Comparison of ENCODE assay signal across 8 cellular contexts in the genomic region with DNA sequence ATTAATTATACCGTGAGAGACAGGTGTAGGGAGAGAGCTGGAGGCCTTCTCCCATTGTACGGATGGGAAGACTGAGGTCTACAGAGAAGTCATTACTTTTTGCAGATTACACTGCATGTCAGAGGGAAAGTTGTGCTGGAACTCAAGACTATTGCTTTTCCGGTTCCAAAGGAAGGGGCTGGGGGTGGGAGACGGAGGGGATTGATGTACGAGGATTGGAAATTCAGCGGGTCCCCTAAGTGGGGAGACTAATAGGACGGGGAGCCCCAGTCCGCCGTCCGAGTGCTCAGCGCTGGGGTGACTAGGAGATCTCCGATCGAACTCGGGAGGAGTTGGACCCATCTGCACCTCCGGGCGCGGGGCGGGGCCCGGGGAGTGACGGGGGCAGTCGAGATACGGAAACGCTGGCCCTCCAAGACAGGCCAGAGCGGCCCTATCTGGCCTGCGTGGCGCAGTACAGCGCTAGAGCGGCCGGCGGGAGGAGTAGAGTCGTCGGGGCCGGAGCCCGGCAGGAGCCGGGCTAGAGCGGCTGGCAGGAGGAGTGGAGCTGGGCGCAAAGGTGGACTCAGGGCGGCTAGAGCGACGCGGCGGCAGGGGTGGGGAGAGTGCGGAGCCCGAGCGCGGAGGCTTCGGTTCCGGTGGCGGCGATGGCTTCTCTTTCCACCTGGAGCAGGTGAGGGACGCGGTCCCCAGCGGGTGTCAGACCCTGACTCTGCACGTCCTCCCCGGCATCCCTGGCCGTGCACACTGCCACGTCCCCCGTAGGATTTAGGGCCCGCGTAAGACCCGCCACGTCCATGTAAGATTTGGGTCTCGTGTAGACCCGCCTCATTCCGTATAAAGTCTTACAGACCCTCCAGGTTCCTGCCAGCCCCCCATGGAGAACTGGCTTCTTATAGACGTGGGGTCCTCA. TPM values are rescaled to one million over a fixed set of nuclear protein-coding genes. Genes with fewer than 3 reads are reported as not detected.
A peak's percentile ranks its signal among the peaks of the same experiment; 100 is the strongest.
DNase-seq lines count a peak whose midpoint lies in the region; ATAC-seq and TF ChIP-seq lines count a peak whose summit lies in the region.

No MANE protein-coding gene starts in this region.

- DNase-seq in NCI-H1694 (lab: John Stamatoyannopoulos, UW) (peak; percentile 85), T-helper 2 cell (peak; percentile 52 to 97 (median 80)), ascending aorta (ENCODE audit: low spot score in 2 of 2) (peak; percentile 84 to 97), right cardiac atrium (peak; percentile 96 to 98 (median 98)), putamen (ENCODE audit: low spot score) (peak; percentile 95), vagina (ENCODE audit: extremely low spot score in 2 of 2) (peak in 1 of 2 donors; percentile 90)

- H3K36me3 ChIP-seq in ascending aorta = peaks cover 0 to 7% of the 10 kb centered on the region in 2 donors
- peaks cover 0 to 2% of the 10 kb centered on the region in 2 donors for H3K36me3 ChIP-seq in vagina

- H3K4me3 ChIP-seq in ascending aorta (peak overlapping the region; percentile 91 to 100), right cardiac atrium (ENCODE audit: low read length) (peak overlapping the region; percentile 85), vagina (peak overlapping the region; percentile 61 to 82)

- peak in 1 of 2 donors; percentile 44 for TF ChIP-seq POLR2A in vagina (IDR thresholded peaks at IDR 0.05)

- TF ChIP-seq CTCF in ascending aorta (IDR thresholded peaks at IDR 0.05) (no peak), vagina (IDR thresholded peaks at IDR 0.05) (no peak)

- under 1% methylated on average over 66 of the region's 66 CpGs for WGBS in right cardiac atrium

- no peaks in the 10 kb centered on the region for H3K9me3 ChIP-seq in ascending aorta
- H3K9me3 ChIP-seq in right cardiac atrium (ENCODE audit: control insufficient read depth, low read length) = no peaks in the 10 kb centered on the region
- H3K9me3 ChIP-seq in vagina = no peaks in the 10 kb centered on the region

- peak overlapping the region in 1 of 2 donors; percentile 90 for H3K27ac ChIP-seq in ascending aorta
- H3K27ac ChIP-seq in right cardiac atrium (ENCODE audit: low read length) = peak overlapping the region; percentile 46
- H3K27ac ChIP-seq in vagina = peak overlapping the region; percentile 78

- intact Hi-C loops in ascending aorta (cut with DNase I) = loop anchor here (1.0 to 5.0 kb wide), 5 partner anchors 24 to 447 kb away; partner anchors contain the start of genes DEDD2, DMAC2, RABAC1 and RPS19
- intact Hi-C loops in right cardiac atrium (cut with DNase I) = loop anchor here in 1 of 4 donors (10.0 kb wide), 1 partner anchor 51 kb away; no protein-coding TSS in a partner anchor
- intact Hi-C loops in vagina (cut with DNase I) = loop anchor here (5.0 kb wide), 1 partner anchor 73 kb away; the partner anchor contains the start of gene RABAC1

- H3K4me1 ChIP-seq in ascending aorta (peaks cover 12% of the 10 kb centered on the region in 2 donors), right cardiac atrium (ENCODE audit: control insufficient read depth, insufficient read depth, low read length) (no peaks in the 10 kb centered on the region), vagina (peaks cover 46% of the 10 kb centered on the region)

- H3K27me3 ChIP-seq in ascending aorta (no peaks in the 10 kb centered on the region), right cardiac atrium (ENCODE audit: control insufficient read depth, insufficient read depth) (no peaks in the 10 kb centered on the region), vagina (no peaks in the 10 kb centered on the region)

- ATAC-seq in GM18498 (IDR thresholded peaks at IDR 0.05; ENCODE audit: unreplicated experiment) = peak; percentile 81
- ATAC-seq in HG02884 (IDR thresholded peaks at IDR 0.05; ENCODE audit: unreplicated experiment) = peak; percentile 67
- ATAC-seq in right cardiac atrium = peak; percentile 96 to 97

RNA-seq across cellular contexts. Expression of gene ARHGEF1, which starts 1.1 kb away (rescaled TPM):
- total RNA-seq in ascending aorta (178 TPM), right cardiac atrium (10 to 100 TPM; 39.7 to 43.9 (median 40.8) TPM), vagina (114 TPM)
- 42.8 TPM for polyA plus RNA-seq in right cardiac atrium

RNA-seq across cellular contexts. Expression of gene CD79A, which starts 7.0 kb away (rescaled TPM):
- total RNA-seq in ascending aorta = not detected
- total RNA-seq in right cardiac atrium = under 1 TPM in 2 of 4 donors, not detected in 2; 0.37 to 0.58 TPM
- 0.09 TPM for polyA plus RNA-seq in right cardiac atrium
- not detected for total RNA-seq in vagina

RNA-seq across cellular contexts. Expression of gene RPS19, which starts 24.0 kb away (rescaled TPM):
- total RNA-seq in ascending aorta (956 TPM), right cardiac atrium (100 to 1,000 TPM; 625 to 784 (median 741) TPM), vagina (1,554 TPM)
- polyA plus RNA-seq in right cardiac atrium = 863 TPM

RNA-seq across cellular contexts. Expression of gene DMRTC2, which starts 39.2 kb away (rescaled TPM):
- not detected for total RNA-seq in ascending aorta
- total RNA-seq in right cardiac atrium = not detected
- not detected for polyA plus RNA-seq in right cardiac atrium
- total RNA-seq in vagina = not detected

RNA-seq across cellular contexts. Expression of gene LYPD4, which starts 39.6 kb away (rescaled TPM):
- total RNA-seq in ascending aorta (not detected), right cardiac atrium (not detected), vagina (not detected)
- not detected for polyA plus RNA-seq in right cardiac atrium
